24 cellular contexts compared by ENCODE assay signal in genomic region chr5:123722451-123722850, GRCh38.
"Had no signal": no experiment of that assay in that cellular context is flagged by ENCODE, and none has a peak within 500 bp of the region (broad histone marks: within the 10 kb centered on the region; RNA-seq: fewer than 3 reads in every experiment).

No MANE protein-coding gene starts in this region.

- H3K27ac ChIP-seq: Peyer's patch, RWPE1, SJCRH30, VCaP had no signal

- H3K9me3 ChIP-seq: Peyer's patch, SJCRH30, SK-N-SH had no signal

- H3K4me3 ChIP-seq: MG63, Peyer's patch, SJCRH30 had no signal

- H3K4me1 ChIP-seq: Peyer's patch, SJCRH30 had no signal

- H3K27me3 ChIP-seq: MG63, Peyer's patch, SJCRH30 had no signal

- H3K4me2 ChIP-seq: SK-N-SH had no signal

- DNase-seq: activated CD4-positive, alpha-beta memory T cell treated with anti-CD3 and anti-CD28 coated beads for 36 hours; activated CD4-positive, alpha-beta T cell treated with anti-CD3 and anti-CD28 coated beads, Interleukin-2, amount 10 ng/mL, durations not matched to agents 7 days and 5 days; activated CD4-positive, CD25-positive, alpha-beta regulatory T cell; activated CD8-positive, alpha-beta memory T cell treated with anti-CD3 and anti-CD28 coated beads for 24 hours; activated effector memory CD4-positive, alpha-beta T cell treated with anti-CD3 and anti-CD28 coated beads, Interleukin-2, amount 50 U/mL, for 16 hours; activated naive CD4-positive, alpha-beta T cell treated with anti-CD3 and anti-CD28 coated beads for 36 hours; activated T-cell treated with anti-CD3 and anti-CD28 coated beads, Interleukin-2, amount 50 U/mL, for 4 hours; anterior cingulate cortex; MG63; MV-4-11; NCI-H1105; NCI-H1436; NCI-H1694 treated with DMSO at 0.1 percent for 48 hours; NCI-H2171; NCI-H2227 treated with DMSO at 0.1 percent for 48 hours; NCI-H524 treated with DMSO at 0.1 percent for 48 hours; NK-92 treated with Interleukin-12 subunit alpha and Interleukin-12 subunit beta, amount 100 ng/mL, for 24 hours; Peyer's patch; Right ventricle myocardium superior; SJCRH30; SK-N-SH; T-helper 1 cell had no signal

- H3K9ac ChIP-seq: SK-N-SH had no signal

- H3K36me3 ChIP-seq: MG63, Peyer's patch, SJCRH30 had no signal
